ENCODE assay signal across 18 cellular contexts in the genomic region with DNA sequence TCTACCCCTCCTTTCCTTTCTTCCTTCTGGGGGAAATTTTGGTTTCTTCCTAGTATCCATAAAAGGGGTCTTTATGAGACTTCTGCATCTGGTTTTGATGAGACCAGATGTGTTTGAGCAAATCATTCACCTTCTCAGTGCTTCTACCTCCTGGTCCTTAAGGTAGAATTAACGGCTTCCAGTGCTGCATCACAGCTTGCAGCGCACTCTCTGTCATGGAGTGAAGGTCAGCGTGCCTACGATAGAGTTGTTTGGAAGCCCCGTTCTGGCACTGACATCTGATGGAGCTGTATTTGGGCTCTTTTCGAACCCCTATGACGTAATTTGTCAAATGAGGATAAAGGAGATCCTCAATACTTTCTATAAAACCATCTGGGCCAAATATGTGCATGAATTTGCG.
DNase-seq lines count a peak whose midpoint lies in the region; ATAC-seq and TF ChIP-seq lines count a peak whose summit lies in the region.
"Had no signal": no experiment of that assay in that cellular context is flagged by ENCODE, and none has a peak within 500 bp of the region (broad histone marks: within the 10 kb centered on the region; RNA-seq: fewer than 3 reads in every experiment).

No MANE protein-coding gene starts in this region.

- H3K4me1 ChIP-seq in ascending aorta (peaks cover 10 to 47% of the 10 kb centered on the region in 2 donors), right lobe of liver (peaks cover 0 to 25% (median 5%) of the 10 kb centered on the region in 4 donors), thoracic aorta (ENCODE audit: control insufficient read depth in 1 of 2, low read depth in 2 of 2) (peaks cover 47 to 89% of the 10 kb centered on the region in 2 donors)
- H3K4me1 ChIP-seq: BLaER1 had no signal

- H3K9me3 ChIP-seq in ascending aorta (no peaks in the 10 kb centered on the region), right lobe of liver (no peaks in the 10 kb centered on the region), thoracic aorta (no peaks in the 10 kb centered on the region), WERI-Rb-1 (ENCODE audit: severe bottlenecking) (no peaks in the 10 kb centered on the region)
- H3K9me3 ChIP-seq: BLaER1, Caco-2 had no signal

- ATAC-seq in left lobe of liver: peak; percentile 63
- ATAC-seq in right lobe of liver: peak; percentile 38 to 62 (median 56)
- no peak for ATAC-seq in thoracic aorta (ENCODE audit: insufficient number of reproducible peaks, low FRiP score, low read depth)
- ATAC-seq in GM19395 (IDR thresholded peaks at IDR 0.05; ENCODE audit: unreplicated experiment): no peak
- ATAC-seq: CD8-positive, alpha-beta T cell; HCT116 had no signal

- TF ChIP-seq CTCF in ascending aorta (IDR thresholded peaks at IDR 0.05) (no peak), right lobe of liver (IDR thresholded peaks at IDR 0.05) (no peak), thoracic aorta (IDR thresholded peaks at IDR 0.05) (no peak), WERI-Rb-1 (IDR thresholded peaks at IDR 0.05; ENCODE audit: low read depth, low read length) (no peak)

- no peak for DNase-seq in ascending aorta (ENCODE audit: low spot score in 2 of 2)
- DNase-seq in left lobe of liver (ENCODE audit: low spot score): no peak
- DNase-seq in right lobe of liver: no peak
- DNase-seq in thoracic aorta (ENCODE audit: low spot score): no peak
- no peak for DNase-seq in WERI-Rb-1
- no peak for DNase-seq in NCI-H2171 treated with DMSO at 0.1 percent for 48 hours (lab: John Stamatoyannopoulos, UW)
- no peak for DNase-seq in NCI-H2081 treated with DMSO at 0.1 percent for 48 hours (lab: John Stamatoyannopoulos, UW)
- DNase-seq: CD4-positive, CD25-positive, alpha-beta regulatory T cell; CD8-positive, alpha-beta T cell; DND-41; H9 had no signal

- H3K36me3 ChIP-seq in ascending aorta: no peaks in the 10 kb centered on the region
- no peaks in the 10 kb centered on the region for H3K36me3 ChIP-seq in right lobe of liver
- no peaks in the 10 kb centered on the region for H3K36me3 ChIP-seq in thoracic aorta
- H3K36me3 ChIP-seq in WERI-Rb-1: no peaks in the 10 kb centered on the region
- H3K36me3 ChIP-seq: BLaER1 had no signal

- no peaks in the 10 kb centered on the region for H3K27me3 ChIP-seq in ascending aorta
- no peaks in the 10 kb centered on the region for H3K27me3 ChIP-seq in right lobe of liver
- H3K27me3 ChIP-seq in thoracic aorta (replicated peaks; ENCODE audit: insufficient read depth): no peaks in the 10 kb centered on the region
- H3K27me3 ChIP-seq in WERI-Rb-1 (ENCODE audit: insufficient read depth, low read depth, severe bottlenecking): peaks cover 12% of the 10 kb centered on the region
- H3K27me3 ChIP-seq: BLaER1 had no signal

- no peak for TF ChIP-seq POLR2A in right lobe of liver (IDR thresholded peaks at IDR 0.05)

- intact Hi-C loops in ascending aorta (cut with DNase I): loop anchor here (5.0 kb wide), 4 partner anchors 37 to 453 kb away; a partner anchor contains a TSS
- intact Hi-C loops in right lobe of liver (cut with DNase I): no loop called here

- WGBS in right lobe of liver (ENCODE audit: insufficient coverage, low coverage, low lambda C conversion rate, missing lambda C conversion rate): 33% methylated on average over 8 of the region's 8 CpGs

- peak overlapping the region in 1 of 2 donors; percentile 37 for H3K4me3 ChIP-seq in ascending aorta
- peak overlapping the region in 2 of 3 donors; percentile 9 to 27 for H3K4me3 ChIP-seq in right lobe of liver
- H3K4me3 ChIP-seq in thoracic aorta: peak overlapping the region; percentile 63
- no peak overlapping the region for H3K4me3 ChIP-seq in WERI-Rb-1 (ENCODE audit: low read depth, low read length)
- H3K4me3 ChIP-seq: BLaER1, GM23338 had no signal

- H3K27ac ChIP-seq in ascending aorta (peak overlapping the region; percentile 60 to 75), right lobe of liver (peak overlapping the region in 2 of 3 donors; percentile 57 to 58), thoracic aorta (peak overlapping the region; percentile 68 to 85), WERI-Rb-1 (no peak overlapping the region)
- H3K27ac ChIP-seq: 22Rv1, BLaER1, C4-2B had no signal

Comparison
In these comparisons a context has a peak if more than half of its experiments do, and no peak if none do; other contexts are left out.
1. ATAC-seq: peak in left lobe of liver (single experiment) and right lobe of liver (4 of 4); none in thoracic aorta (single experiment) and GM19395 (single experiment).